Comparison of ENCODE assay signal across 8 cellular contexts in the genomic region with DNA sequence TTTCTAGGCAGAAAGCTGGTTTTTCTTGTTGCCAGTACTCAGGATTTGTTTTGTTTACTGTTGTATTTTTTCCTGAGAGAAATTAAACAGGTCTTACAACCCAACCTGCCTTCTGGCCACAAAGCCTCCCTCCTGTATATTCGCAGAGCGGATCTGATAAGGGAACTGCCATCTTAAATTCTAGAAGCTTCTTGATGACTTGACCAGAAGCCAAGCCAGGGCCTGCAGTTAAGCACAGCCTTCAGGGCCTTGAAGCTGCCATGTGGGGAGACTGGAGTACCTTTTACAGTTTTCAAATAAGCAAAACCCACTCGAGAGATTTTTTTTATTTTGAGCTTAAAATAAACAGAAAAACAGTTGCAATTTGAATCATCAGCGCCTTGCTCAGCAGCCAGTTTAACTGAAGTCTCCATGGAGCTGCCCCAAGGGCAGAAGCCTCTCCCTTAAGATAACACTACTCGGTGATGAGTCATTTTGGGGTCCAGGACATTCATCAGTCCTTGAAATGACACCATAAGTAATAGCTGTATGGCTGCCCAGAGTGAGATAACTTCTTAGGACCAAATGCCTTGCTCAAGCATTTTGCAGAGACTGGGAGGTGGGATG. TPM values are rescaled to one million over a fixed set of nuclear protein-coding genes. Genes with fewer than 3 reads are reported as not detected.
DNase-seq lines count a peak whose midpoint lies in the region; ATAC-seq, FAIRE-seq and TF ChIP-seq lines count a peak whose summit lies in the region.

No MANE protein-coding gene starts in this region.

- H3K27me3 Mint-ChIP-seq in chondrocyte (ENCODE audit: low read depth) = no peaks in the 10 kb centered on the region
- no peaks in the 10 kb centered on the region for H3K27me3 Mint-ChIP-seq in activated CD4-positive, alpha-beta memory T cell treated with anti-CD3 and anti-CD28 coated beads for 36 hours

- peaks cover 8% of the 10 kb centered on the region for H3K4me1 Mint-ChIP-seq in chondrocyte (ENCODE audit: low read depth)
- no peaks in the 10 kb centered on the region for H3K4me1 Mint-ChIP-seq in activated CD4-positive, alpha-beta memory T cell treated with anti-CD3 and anti-CD28 coated beads for 36 hours (ENCODE audit: low read depth)

- ATAC-seq in GM18520 (IDR thresholded peaks at IDR 0.05; ENCODE audit: unreplicated experiment) (peak; percentile 61), HG02642 (IDR thresholded peaks at IDR 0.05; ENCODE audit: poor library complexity, unreplicated experiment) (peak; percentile 80)

- H3K9me3 ChIP-seq in kidney (ENCODE audit: control insufficient read depth in 1 of 2, low read length in 2 of 2) = no peaks in the 10 kb centered on the region

- POLR2A ChIA-PET in activated CD4-positive, alpha-beta memory T cell treated with anti-CD3 and anti-CD28 coated beads for 36 hours (lab: Charles Lee) = no interaction called here

- FAIRE-seq in kidney (lab: Jason Lieb, UNC) = no peak

- intact Hi-C loops in kidney (cut with DNase I) = no loop called here
- intact Hi-C loops in activated CD4-positive, alpha-beta memory T cell treated with anti-CD3 and anti-CD28 coated beads for 36 hours (cut with micrococcal nuclease) = no loop called here

- no peaks in the 10 kb centered on the region for H3K36me3 ChIP-seq in kidney (ENCODE audit: control insufficient read depth in 1 of 2, insufficient read depth in 2 of 2, low read length in 2 of 2)

- TF ChIP-seq CTCF in chondrocyte (IDR thresholded peaks at IDR 0.05) (no peak), kidney (IDR thresholded peaks at IDR 0.05; ENCODE audit: borderline replicate concordance, extremely low read depth, insufficient read depth) (no peak)

- H3K9me3 Mint-ChIP-seq in chondrocyte (ENCODE audit: low read depth) = no peaks in the 10 kb centered on the region
- H3K9me3 Mint-ChIP-seq in activated CD4-positive, alpha-beta memory T cell treated with anti-CD3 and anti-CD28 coated beads for 36 hours = no peaks in the 10 kb centered on the region

- peak; percentile 94 for DNase-seq in RPMI7951 (ENCODE audit: low read depth)
- DNase-seq in kidney glomerular epithelial cell (lab: John Stamatoyannopoulos, UW) = peak; percentile 36
- DNase-seq in chondrocyte (ENCODE audit: low spot score) = no peak
- DNase-seq in kidney = no peak
- DNase-seq in activated CD4-positive, alpha-beta memory T cell treated with anti-CD3 and anti-CD28 coated beads for 36 hours = no peak
- DNase-seq in UCSD-AML1 (lab: John Stamatoyannopoulos, UW; ENCODE audit: unreplicated experiment) = no peak

- H3K27ac Mint-ChIP-seq in chondrocyte (ENCODE audit: unreplicated experiment) = no peak overlapping the region
- no peak overlapping the region for H3K27ac Mint-ChIP-seq in activated CD4-positive, alpha-beta memory T cell treated with anti-CD3 and anti-CD28 coated beads for 36 hours

- H3K4me3 ChIP-seq in kidney (ENCODE audit: low read length in 2 of 2) = no peak overlapping the region

- no peak overlapping the region for H3K27ac ChIP-seq in kidney (ENCODE audit: low read depth in 2 of 2, low read length in 2 of 2)

- H3K4me1 ChIP-seq in kidney (ENCODE audit: control insufficient read depth in 1 of 2, insufficient read depth in 1 of 2, low read depth in 1 of 2, low read length in 2 of 2) = no peaks in the 10 kb centered on the region

- H3K36me3 Mint-ChIP-seq in chondrocyte (ENCODE audit: low read depth) = no peaks in the 10 kb centered on the region
- no peaks in the 10 kb centered on the region for H3K36me3 Mint-ChIP-seq in activated CD4-positive, alpha-beta memory T cell treated with anti-CD3 and anti-CD28 coated beads for 36 hours

- CTCF ChIA-PET in activated CD4-positive, alpha-beta memory T cell treated with anti-CD3 and anti-CD28 coated beads for 36 hours (lab: Charles Lee) = no interaction called here

- no peak overlapping the region for H3K4me3 Mint-ChIP-seq in chondrocyte (ENCODE audit: unreplicated experiment)
- H3K4me3 Mint-ChIP-seq in activated CD4-positive, alpha-beta memory T cell treated with anti-CD3 and anti-CD28 coated beads for 36 hours = no peak overlapping the region

- no peak overlapping the region for H3K9ac ChIP-seq in kidney (ENCODE audit: low read length in 2 of 2)

RNA-seq across cellular contexts. Expression of gene PHLPP1, which starts 51.5 kb away (rescaled TPM):
- total RNA-seq in RPMI7951 (2014; rRNA removed; shearing (Covaris generic)) = 4.1 and 4.3 TPM in 2 replicates
- total RNA-seq in chondrocyte = 9.3 to 13.2 TPM (median 10.4 TPM) in 3 replicates
- total RNA-seq in kidney = 13.0 TPM
- 2.9 TPM for polyA plus RNA-seq in kidney (ENCODE audit: insufficient read depth, low read depth, low replicate concordance)
- 1 to 10 TPM; 8.0 to 8.7 TPM for total RNA-seq in activated CD4-positive, alpha-beta memory T cell treated with anti-CD3 and anti-CD28 coated beads for 36 hours

Comparison
In these comparisons a context has a peak if more than half of its experiments do, and no peak if none do; other contexts are left out.
1. DNase-seq: peak in RPMI7951 (single experiment) and kidney glomerular epithelial cell (single experiment); none in chondrocyte (single experiment), kidney (single experiment), activated CD4-positive, alpha-beta memory T cell treated with anti-CD3 and anti-CD28 coated beads for 36 hours (single experiment) and UCSD-AML1 (single experiment).